In genomic region chr19:23056516-23056915, GRCh38 we compare ENCODE assay signal across 32 cellular contexts. TPM values are rescaled to one million over a fixed set of nuclear protein-coding genes. Genes with fewer than 3 reads are reported as not detected.
"Had no signal": no experiment of that assay in that cellular context is flagged by ENCODE, and none has a peak within 500 bp of the region (broad histone marks: within the 10 kb centered on the region; RNA-seq: fewer than 3 reads in every experiment).

No MANE protein-coding gene starts in this region.

- H3K4me1 ChIP-seq: colonic mucosa, esophagus squamous epithelium, gastrocnemius medialis, heart right ventricle, left lung, lower lobe of right lung had no signal

- H3K27me3 Mint-ChIP-seq: dendritic cell treated with granulocyte-macrophage colony-stimulating factor and Interleukin-4, amounts not matched to agents 40 ng/mL and 50 ng/mL, for 4 days; effector memory CD8-positive, alpha-beta T cell; naive B cell had no signal

- H3K27ac ChIP-seq: colonic mucosa, epithelial cell of prostate, esophagus squamous epithelium, gastrocnemius medialis, heart right ventricle, left lung, lower lobe of right lung had no signal

- DNase-seq: colonic mucosa; cortex of kidney; effector CD8-positive, alpha-beta T cell; effector memory CD8-positive, alpha-beta T cell; endodermal cell; erythroblast; esophagus squamous epithelium; foreskin fibroblast; foreskin melanocyte; gastrocnemius medialis; glutamatergic neuron; head of caudate nucleus; heart right ventricle; hippocampal formation; left cardiac atrium; left lung; left ventricle myocardium superior; lower lobe of right lung; mesenchymal stem cell; mucosa of descending colon; naive B cell had no signal

- H3K27ac Mint-ChIP-seq: dendritic cell treated with granulocyte-macrophage colony-stimulating factor and Interleukin-4, amounts not matched to agents 40 ng/mL and 50 ng/mL, for 4 days; effector memory CD8-positive, alpha-beta T cell; endodermal cell; mesothelial cell of epicardium; naive B cell had no signal

- FAIRE-seq: endometrium, islet of Langerhans, keratinocyte had no signal

- H3K4me3 Mint-ChIP-seq: dendritic cell treated with granulocyte-macrophage colony-stimulating factor and Interleukin-4, amounts not matched to agents 40 ng/mL and 50 ng/mL, for 4 days; effector memory CD8-positive, alpha-beta T cell; endodermal cell; mesothelial cell of epicardium; naive B cell had no signal

- H3K27me3 ChIP-seq: colonic mucosa, esophagus squamous epithelium, gastrocnemius medialis, heart right ventricle, left lung had no signal

- H3K4me3 ChIP-seq: colonic mucosa, esophagus squamous epithelium, gastrocnemius medialis, heart right ventricle, left lung, lower lobe of right lung, mucosa of descending colon had no signal

- H3K4me1 Mint-ChIP-seq: endodermal cell, mesothelial cell of epicardium, naive B cell had no signal

- H3K9me3 ChIP-seq: colonic mucosa, gastrocnemius medialis, lower lobe of right lung had no signal

- H3K36me3 ChIP-seq: colonic mucosa, esophagus squamous epithelium, gastrocnemius medialis, heart right ventricle, left lung, lower lobe of right lung had no signal

- ATAC-seq: effector memory CD8-positive, alpha-beta T cell; esophagus mucosa; gastrocnemius medialis; heart right ventricle; left cardiac atrium; left lung; left ventricle myocardium superior; lower lobe of right lung; mucosa of descending colon had no signal

- H3K36me3 Mint-ChIP-seq: mesothelial cell of epicardium, naive B cell had no signal

RNA-seq across cellular contexts. Expression of gene ZNF728, which starts 53.5 kb away (rescaled TPM):
- total RNA-seq: dermis microvascular lymphatic vessel endothelial cell, endodermal cell, esophagus mucosa, gastrocnemius medialis, glomerular endothelial cell, kidney epithelial cell, mesothelial cell of epicardium, myocyte had no signal
- polyA plus RNA-seq: keratinocyte had no signal
